Comparison of ENCODE assay signal across 1 cellular context in the genomic region with DNA sequence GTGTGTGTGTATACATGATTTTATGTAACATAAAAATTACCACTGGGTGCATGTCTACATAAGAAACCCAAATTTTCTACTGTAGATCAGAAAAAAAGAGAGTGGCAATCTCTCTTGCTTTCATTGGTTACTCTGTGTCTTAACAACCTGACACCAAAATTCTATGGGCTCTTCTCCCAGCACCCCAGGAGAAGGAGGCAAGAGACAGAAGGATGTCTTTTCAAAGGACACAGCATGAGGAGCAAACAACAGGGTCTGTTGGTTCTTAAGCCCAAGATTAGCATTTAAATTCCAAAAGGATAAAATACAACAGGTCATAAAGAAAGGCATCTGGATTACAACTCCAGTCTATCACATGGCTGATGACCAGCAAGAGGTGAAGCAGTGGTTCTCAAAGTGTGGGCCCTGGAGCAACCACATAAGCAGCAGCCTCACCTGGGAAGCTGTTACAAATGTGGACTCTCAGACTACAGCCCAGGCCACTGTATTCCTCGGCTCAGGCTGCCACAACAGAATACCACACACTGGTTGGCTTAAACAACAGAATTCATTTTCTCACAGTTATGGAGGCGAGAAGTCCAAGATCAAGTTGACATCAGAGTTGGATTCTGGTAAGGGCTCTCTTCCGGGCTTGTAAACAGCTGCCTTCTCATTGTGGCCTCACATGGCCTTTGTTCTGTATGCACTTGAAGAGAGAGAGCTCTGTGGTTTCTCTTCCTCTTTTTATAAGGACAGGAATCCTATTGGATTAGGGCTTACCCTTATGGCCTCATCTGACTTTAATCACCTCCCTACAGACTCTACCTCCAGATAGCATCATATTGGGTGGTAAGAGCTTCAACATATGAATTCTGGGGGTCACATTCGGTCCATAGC.
TF ChIP-seq lines count a peak whose summit lies in the region.

No MANE protein-coding gene starts in this region.

TF ChIP-seq in GM12878, 131 proteins besides CTCF, POLR2A, EP300 and RAD21 (continued from another document):
- TF ChIP-seq, protein P1, sequence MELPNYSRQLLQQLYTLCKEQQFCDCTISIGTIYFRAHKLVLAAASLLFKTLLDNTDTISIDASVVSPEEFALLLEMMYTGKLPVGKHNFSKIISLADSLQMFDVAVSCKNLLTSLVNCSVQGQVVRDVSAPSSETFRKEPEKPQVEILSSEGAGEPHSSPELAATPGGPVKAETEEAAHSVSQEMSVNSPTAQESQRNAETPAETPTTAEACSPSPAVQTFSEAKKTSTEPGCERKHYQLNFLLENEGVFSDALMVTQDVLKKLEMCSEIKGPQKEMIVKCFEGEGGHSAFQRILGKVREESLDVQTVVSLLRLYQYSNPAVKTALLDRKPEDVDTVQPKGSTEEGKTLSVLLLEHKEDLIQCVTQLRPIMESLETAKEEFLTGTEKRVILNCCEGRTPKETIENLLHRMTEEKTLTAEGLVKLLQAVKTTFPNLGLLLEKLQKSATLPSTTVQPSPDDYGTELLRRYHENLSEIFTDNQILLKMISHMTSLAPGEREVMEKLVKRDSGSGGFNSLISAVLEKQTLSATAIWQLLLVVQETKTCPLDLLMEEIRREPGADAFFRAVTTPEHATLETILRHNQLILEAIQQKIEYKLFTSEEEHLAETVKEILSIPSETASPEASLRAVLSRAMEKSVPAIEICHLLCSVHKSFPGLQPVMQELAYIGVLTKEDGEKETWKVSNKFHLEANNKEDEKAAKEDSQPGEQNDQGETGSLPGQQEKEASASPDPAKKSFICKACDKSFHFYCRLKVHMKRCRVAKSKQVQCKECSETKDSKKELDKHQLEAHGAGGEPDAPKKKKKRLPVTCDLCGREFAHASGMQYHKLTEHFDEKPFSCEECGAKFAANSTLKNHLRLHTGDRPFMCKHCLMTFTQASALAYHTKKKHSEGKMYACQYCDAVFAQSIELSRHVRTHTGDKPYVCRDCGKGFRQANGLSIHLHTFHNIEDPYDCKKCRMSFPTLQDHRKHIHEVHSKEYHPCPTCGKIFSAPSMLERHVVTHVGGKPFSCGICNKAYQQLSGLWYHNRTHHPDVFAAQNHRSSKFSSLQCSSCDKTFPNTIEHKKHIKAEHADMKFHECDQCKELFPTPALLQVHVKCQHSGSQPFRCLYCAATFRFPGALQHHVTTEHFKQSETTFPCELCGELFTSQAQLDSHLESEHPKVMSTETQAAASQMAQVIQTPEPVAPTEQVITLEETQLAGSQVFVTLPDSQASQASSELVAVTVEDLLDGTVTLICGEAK (IDR thresholded peaks at IDR 0.05; ENCODE audit: borderline replicate concordance), result no peak
- TF ChIP-seq SPI1 (IDR thresholded peaks at IDR 0.05; ENCODE audit: borderline replicate concordance, insufficient read depth, low read depth, low read length) (peak; percentile 88), FOXM1 (IDR thresholded peaks at IDR 0.05; ENCODE audit: low read depth, low read length) (no peak), ATF7 (IDR thresholded peaks at IDR 0.05; ENCODE audit: low read depth) (no peak), IKZF1 (conservative IDR thresholded peaks at IDR 0.05) (peak; percentile 47), ZNF24 (IDR thresholded peaks at IDR 0.05) (no peak), HDAC2 (IDR thresholded peaks at IDR 0.05) (no peak), SMC3 (IDR thresholded peaks at IDR 0.05; ENCODE audit: borderline replicate concordance, low read length) (no peak), BHLHE40 (IDR thresholded peaks at IDR 0.05; ENCODE audit: borderline replicate concordance in 1 of 2, low read depth in 2 of 2, low read length in 1 of 2) (no peak), CHD4 (IDR thresholded peaks at IDR 0.05) (no peak), CREM (IDR thresholded peaks at IDR 0.05; ENCODE audit: low read depth) (no peak), SMARCA5 (IDR thresholded peaks at IDR 0.05) (no peak), MEF2B (IDR thresholded peaks at IDR 0.05; ENCODE audit: partially characterized antibody, poor library complexity, severe bottlenecking) (no peak)
- TF ChIP-seq, protein P2, sequence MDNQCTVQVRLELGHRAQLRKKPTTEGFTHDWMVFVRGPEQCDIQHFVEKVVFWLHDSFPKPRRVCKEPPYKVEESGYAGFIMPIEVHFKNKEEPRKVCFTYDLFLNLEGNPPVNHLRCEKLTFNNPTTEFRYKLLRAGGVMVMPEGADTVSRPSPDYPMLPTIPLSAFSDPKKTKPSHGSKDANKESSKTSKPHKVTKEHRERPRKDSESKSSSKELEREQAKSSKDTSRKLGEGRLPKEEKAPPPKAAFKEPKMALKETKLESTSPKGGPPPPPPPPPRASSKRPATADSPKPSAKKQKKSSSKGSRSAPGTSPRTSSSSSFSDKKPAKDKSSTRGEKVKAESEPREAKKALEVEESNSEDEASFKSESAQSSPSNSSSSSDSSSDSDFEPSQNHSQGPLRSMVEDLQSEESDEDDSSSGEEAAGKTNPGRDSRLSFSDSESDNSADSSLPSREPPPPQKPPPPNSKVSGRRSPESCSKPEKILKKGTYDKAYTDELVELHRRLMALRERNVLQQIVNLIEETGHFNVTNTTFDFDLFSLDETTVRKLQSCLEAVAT (IDR thresholded peaks at IDR 0.05), result no peak
- TF ChIP-seq, protein P3, sequence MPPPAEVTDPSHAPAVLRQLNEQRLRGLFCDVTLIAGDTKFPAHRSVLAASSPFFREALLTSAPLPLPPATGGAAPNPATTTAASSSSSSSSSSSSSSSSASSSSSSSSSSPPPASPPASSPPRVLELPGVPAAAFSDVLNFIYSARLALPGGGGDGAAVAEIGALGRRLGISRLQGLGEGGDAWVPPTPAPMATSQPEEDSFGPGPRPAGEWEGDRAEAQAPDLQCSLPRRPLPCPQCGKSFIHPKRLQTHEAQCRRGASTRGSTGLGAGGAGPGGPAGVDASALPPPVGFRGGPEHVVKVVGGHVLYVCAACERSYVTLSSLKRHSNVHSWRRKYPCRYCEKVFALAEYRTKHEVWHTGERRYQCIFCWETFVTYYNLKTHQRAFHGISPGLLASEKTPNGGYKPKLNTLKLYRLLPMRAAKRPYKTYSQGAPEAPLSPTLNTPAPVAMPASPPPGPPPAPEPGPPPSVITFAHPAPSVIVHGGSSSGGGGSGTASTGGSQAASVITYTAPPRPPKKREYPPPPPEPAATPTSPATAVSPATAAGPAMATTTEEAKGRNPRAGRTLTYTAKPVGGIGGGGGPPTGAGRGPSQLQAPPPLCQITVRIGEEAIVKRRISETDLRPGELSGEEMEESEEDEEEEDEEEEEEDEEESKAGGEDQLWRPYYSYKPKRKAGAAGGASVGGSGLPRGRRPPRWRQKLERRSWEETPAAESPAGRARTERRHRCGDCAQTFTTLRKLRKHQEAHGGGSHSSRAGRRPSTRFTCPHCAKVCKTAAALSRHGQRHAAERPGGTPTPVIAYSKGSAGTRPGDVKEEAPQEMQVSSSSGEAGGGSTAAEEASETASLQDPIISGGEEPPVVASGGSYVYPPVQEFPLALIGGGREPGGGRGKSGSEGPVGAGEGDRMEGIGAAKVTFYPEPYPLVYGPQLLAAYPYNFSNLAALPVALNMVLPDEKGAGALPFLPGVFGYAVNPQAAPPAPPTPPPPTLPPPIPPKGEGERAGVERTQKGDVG (CRISPR knock-in tag; IDR thresholded peaks at IDR 0.05), result no peak
